ENCODE assay signal across 3 cellular contexts in the genomic region with DNA sequence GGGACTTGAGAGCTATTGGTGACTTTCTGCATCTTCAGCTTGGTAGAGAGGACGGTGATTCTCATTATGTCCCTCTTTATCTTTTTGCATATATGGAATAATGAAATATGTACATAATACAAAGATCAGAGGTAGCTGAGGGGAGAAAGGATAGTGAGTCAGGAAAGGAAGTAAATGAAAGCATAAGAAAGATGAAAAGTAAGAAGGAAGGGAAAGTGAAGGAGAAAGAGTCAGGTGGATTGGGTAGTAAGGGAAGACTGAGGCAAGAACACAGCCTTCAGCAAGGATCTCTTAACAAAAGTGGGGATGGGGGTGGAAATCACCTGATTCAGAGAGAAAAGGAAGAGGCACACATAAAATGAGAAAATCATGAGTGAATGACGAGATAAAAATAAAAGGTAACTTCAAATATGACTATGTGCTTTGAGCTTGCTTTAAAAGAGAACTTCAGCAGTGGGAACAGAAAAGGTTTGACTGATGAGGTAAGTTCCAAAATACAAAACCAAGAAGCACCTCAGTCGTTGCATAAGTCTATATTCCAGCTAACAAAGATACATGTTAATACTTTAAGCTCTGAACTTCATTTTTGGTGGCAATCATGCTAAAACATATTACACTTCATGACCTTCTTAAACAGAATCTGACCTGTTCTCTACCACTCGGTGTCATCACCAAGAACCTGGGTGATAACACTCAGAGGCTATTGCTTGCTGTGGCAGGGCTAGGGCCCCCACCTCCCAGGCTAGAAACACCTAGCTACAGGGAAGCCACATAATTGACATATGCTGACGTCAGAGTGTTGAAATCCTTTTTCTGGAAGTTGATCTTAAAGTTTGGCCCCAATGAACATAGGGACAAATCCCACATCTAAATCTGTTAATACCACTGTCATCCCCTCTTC.
A peak's percentile ranks its signal among the peaks of the same experiment; 100 is the strongest.
TF ChIP-seq lines count a peak whose summit lies in the region.

No MANE protein-coding gene starts in this region.

TF ChIP-seq in A549, 52 proteins besides CTCF, POLR2A, EP300 and RAD21:
- TF ChIP-seq, protein P1, sequence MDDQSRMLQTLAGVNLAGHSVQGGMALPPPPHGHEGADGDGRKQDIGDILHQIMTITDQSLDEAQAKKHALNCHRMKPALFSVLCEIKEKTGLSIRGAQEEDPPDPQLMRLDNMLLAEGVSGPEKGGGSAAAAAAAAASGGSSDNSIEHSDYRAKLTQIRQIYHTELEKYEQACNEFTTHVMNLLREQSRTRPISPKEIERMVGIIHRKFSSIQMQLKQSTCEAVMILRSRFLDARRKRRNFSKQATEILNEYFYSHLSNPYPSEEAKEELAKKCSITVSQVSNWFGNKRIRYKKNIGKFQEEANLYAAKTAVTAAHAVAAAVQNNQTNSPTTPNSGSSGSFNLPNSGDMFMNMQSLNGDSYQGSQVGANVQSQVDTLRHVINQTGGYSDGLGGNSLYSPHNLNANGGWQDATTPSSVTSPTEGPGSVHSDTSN (IDR thresholded peaks at IDR 0.05), result no peak

TF ChIP-seq in K562, 482 proteins besides CTCF, POLR2A, EP300 and RAD21:
- no peak for TF ChIP-seq ZNF140 (CRISPR knock-in tag; IDR thresholded peaks at IDR 0.05)
- TF ChIP-seq ATF1 (CRISPR knock-in tag; IDR thresholded peaks at IDR 0.05), result no peak
- 0 out of 2 replicates have a peak, but pooled peaks have one; percentile 26 for TF ChIP-seq ATF1 (tag; IDR thresholded peaks at IDR 0.05)
TF ChIP-seq in K562: peak in this region for 1.

TF ChIP-seq in HEK293T, 16 proteins besides CTCF, POLR2A, EP300 and RAD21:
- TF ChIP-seq L3MBTL2 (conservative IDR thresholded peaks at IDR 0.05) (no peak), FOXM1 (IDR thresholded peaks at IDR 0.05; ENCODE audit: borderline replicate concordance) (no peak), PKNOX1 (IDR thresholded peaks at IDR 0.05) (no peak), HDGF (IDR thresholded peaks at IDR 0.05; ENCODE audit: borderline replicate concordance) (no peak), CTBP1 (IDR thresholded peaks at IDR 0.05; ENCODE audit: borderline replicate concordance) (no peak), NFRKB (IDR thresholded peaks at IDR 0.05) (no peak), ELF4 (IDR thresholded peaks at IDR 0.05) (no peak), FOXK2 (IDR thresholded peaks at IDR 0.05) (no peak), FOXA1 (IDR thresholded peaks at IDR 0.05) (no peak), SUZ12 (IDR thresholded peaks at IDR 0.05) (no peak)
